ENCODE assay signal across 8 cellular contexts in genomic region chr17:80415626-80416042, GRCh38. TPM values are rescaled to one million over a fixed set of nuclear protein-coding genes. Genes with fewer than 3 reads are reported as not detected.
DNase-seq lines count a peak whose midpoint lies in the region; ATAC-seq and TF ChIP-seq lines count a peak whose summit lies in the region.

No MANE protein-coding gene starts in this region.

- intact Hi-C loops in left ventricle myocardium inferior (cut with micrococcal nuclease): no loop called here

- peak overlapping the region; percentile 94 for H3K27ac ChIP-seq in left ventricle myocardium inferior (replicated peaks)

- H3K36me3 ChIP-seq in H7 (replicated peaks; ENCODE audit: control insufficient read depth, insufficient read depth, low read length) (peaks cover 3% of the 10 kb centered on the region), left ventricle myocardium inferior (peaks cover 18% of the 10 kb centered on the region)

- no peak for DNase-seq in H7
- DNase-seq in T-helper 17 cell: no peak
- no peak for DNase-seq in left ventricle myocardium inferior
- DNase-seq in stimulated activated effector memory CD8-positive, alpha-beta T cell treated with anti-CD3 and anti-CD28 coated beads, Interleukin-12 subunit alpha, Interleukin-12 subunit beta, amount 100 ng/mL, for 72 hours (ENCODE audit: low spot score in 2 of 2): no peak
- no peak for DNase-seq in NCI-H1694 (lab: John Stamatoyannopoulos, UW)
- no peak for DNase-seq in DMS 273 (lab: John Stamatoyannopoulos, UW; ENCODE audit: unreplicated experiment)

- H3K9me3 ChIP-seq in T-helper 17 cell (ENCODE audit: control insufficient read depth, low read length, poor library complexity, severe bottlenecking) (no peaks in the 10 kb centered on the region), left ventricle myocardium inferior (replicated peaks) (no peaks in the 10 kb centered on the region)

- peaks cover 43% of the 10 kb centered on the region for H3K4me1 ChIP-seq in left ventricle myocardium inferior

- no peaks in the 10 kb centered on the region for H3K9me3 Mint-ChIP-seq in stimulated activated effector memory CD8-positive, alpha-beta T cell treated with anti-CD3 and anti-CD28 coated beads, Interleukin-12 subunit alpha, Interleukin-12 subunit beta, amount 100 ng/mL, for 72 hours

- peak overlapping the region; percentile 90 for H3K4me3 ChIP-seq in H7 (ENCODE audit: insufficient read depth, low read depth, low read length)
- peak overlapping the region; percentile 83 for H3K4me3 ChIP-seq in left ventricle myocardium inferior

- H3K36me3 Mint-ChIP-seq in T-helper 17 cell (ENCODE audit: low read depth): peaks cover 7% of the 10 kb centered on the region
- peaks cover 26% of the 10 kb centered on the region for H3K36me3 Mint-ChIP-seq in stimulated activated effector memory CD8-positive, alpha-beta T cell treated with anti-CD3 and anti-CD28 coated beads, Interleukin-12 subunit alpha, Interleukin-12 subunit beta, amount 100 ng/mL, for 72 hours

- H3K4me3 Mint-ChIP-seq in T-helper 17 cell: peak overlapping the region; percentile 92
- peak overlapping the region; percentile 83 for H3K4me3 Mint-ChIP-seq in stimulated activated effector memory CD8-positive, alpha-beta T cell treated with anti-CD3 and anti-CD28 coated beads, Interleukin-12 subunit alpha, Interleukin-12 subunit beta, amount 100 ng/mL, for 72 hours

- ATAC-seq in T-helper 17 cell (no peak), HG03460 (IDR thresholded peaks at IDR 0.05; ENCODE audit: unreplicated experiment) (no peak), GM21381 (IDR thresholded peaks at IDR 0.05; ENCODE audit: unreplicated experiment) (no peak)
- ATAC-seq in stimulated activated effector memory CD8-positive, alpha-beta T cell treated with anti-CD3 and anti-CD28 coated beads, Interleukin-12 subunit alpha, Interleukin-12 subunit beta, amount 100 ng/mL, for 72 hours: no peak

- H3K27ac Mint-ChIP-seq in T-helper 17 cell: peak overlapping the region; percentile 94
- H3K27ac Mint-ChIP-seq in stimulated activated effector memory CD8-positive, alpha-beta T cell treated with anti-CD3 and anti-CD28 coated beads, Interleukin-12 subunit alpha, Interleukin-12 subunit beta, amount 100 ng/mL, for 72 hours: peak overlapping the region; percentile 75

- H3K4me1 Mint-ChIP-seq in T-helper 17 cell: peaks cover 23% of the 10 kb centered on the region
- H3K4me1 Mint-ChIP-seq in stimulated activated effector memory CD8-positive, alpha-beta T cell treated with anti-CD3 and anti-CD28 coated beads, Interleukin-12 subunit alpha, Interleukin-12 subunit beta, amount 100 ng/mL, for 72 hours: peaks cover 41% of the 10 kb centered on the region

- no peak for TF ChIP-seq CTCF in left ventricle myocardium inferior (IDR thresholded peaks at IDR 0.05; ENCODE audit: borderline replicate concordance)

- peaks cover 30% of the 10 kb centered on the region for H3K27me3 Mint-ChIP-seq in T-helper 17 cell

- peaks cover 16% of the 10 kb centered on the region for H3K27me3 ChIP-seq in H7 (ENCODE audit: control insufficient read depth, insufficient read depth, low read length)
- H3K27me3 ChIP-seq in left ventricle myocardium inferior (ENCODE audit: low read depth): no peaks in the 10 kb centered on the region

RNA-seq across cellular contexts. Expression of gene ENDOV, which starts 0.7 kb away (rescaled TPM):
- 17.1 and 26.0 TPM in 2 replicates for total RNA-seq in H7 (2014; rRNA removed; shearing (Covaris generic))
- total RNA-seq in T-helper 17 cell (10 to 100 TPM; 14.1 to 24.5 TPM), left ventricle myocardium inferior (11.3 TPM)
